ENCODE assay signal across 8 cellular contexts in genomic region chr1:24108334-24109165, GRCh38. TPM values are rescaled to one million over a fixed set of nuclear protein-coding genes. Genes with fewer than 3 reads are reported as not detected.
DNase-seq lines count a peak whose midpoint lies in the region; ATAC-seq and TF ChIP-seq lines count a peak whose summit lies in the region.

No MANE protein-coding gene starts in this region.

- H3K4me1 ChIP-seq in ACC112 (ENCODE audit: control insufficient read depth, insufficient read depth, low read length, unreplicated experiment) (peaks cover 18% of the 10 kb centered on the region), ovary (ENCODE audit: insufficient read depth) (no peaks in the 10 kb centered on the region), vagina (peaks cover 39% of the 10 kb centered on the region)

- in situ Hi-C loops in astrocyte of the spinal cord (cut with HindIII; ENCODE audit: low sequenced_read_pairs), result no loop called here

- H3K36me3 ChIP-seq in ACC112 (ENCODE audit: insufficient read depth, low read length) (no peaks in the 10 kb centered on the region), kidney epithelial cell (ENCODE audit: control insufficient read depth, insufficient read depth, low read length) (no peaks in the 10 kb centered on the region), ovary (no peaks in the 10 kb centered on the region), vagina (no peaks in the 10 kb centered on the region)

- peak overlapping the region; percentile 30; the same call in 1 of the 2 replicates for H3K27ac ChIP-seq in ACC112 (ENCODE audit: low read depth, low read length)
- no peak overlapping the region for H3K27ac ChIP-seq in ovary
- H3K27ac ChIP-seq in vagina, result no peak overlapping the region

- H3K36me3 Mint-ChIP-seq in T-helper 17 cell (ENCODE audit: low read depth), result peaks cover 3% of the 10 kb centered on the region

- no peak overlapping the region for H3K27ac Mint-ChIP-seq in T-helper 17 cell

- intact Hi-C loops in ovary (cut with DNase I), result no loop called here
- intact Hi-C loops in vagina (cut with DNase I), result no loop called here

- whole genome bisulfite sequencing in ovary, 3 donors, result 68 to 76% (median 72%) methylated on average over 20 to 22 of the region's 22 CpGs

- no peak overlapping the region for H3K4me3 ChIP-seq in ACC112 (ENCODE audit: low read depth, low read length)
- no peak overlapping the region for H3K4me3 ChIP-seq in astrocyte of the spinal cord (ENCODE audit: low read depth, low read length)
- H3K4me3 ChIP-seq in kidney epithelial cell (ENCODE audit: low read depth, low read length), result no peak overlapping the region
- no peak overlapping the region for H3K4me3 ChIP-seq in ovary
- no peak overlapping the region for H3K4me3 ChIP-seq in vagina

- peaks cover 16% of the 10 kb centered on the region for H3K4me1 Mint-ChIP-seq in T-helper 17 cell

- DNase-seq in HCEC 1CT (peak; percentile 75), astrocyte of the spinal cord (ENCODE audit: low read depth, low spot score) (peak; percentile 92), kidney epithelial cell (ENCODE audit: low read depth) (peak; percentile 80), ovary (no peak), vagina (ENCODE audit: extremely low spot score in 2 of 2) (no peak), T-helper 17 cell (no peak), germinal center (ENCODE audit: low spot score) (no peak)

- no peak overlapping the region for H3K4me3 Mint-ChIP-seq in T-helper 17 cell

- no peak for ATAC-seq in T-helper 17 cell

- H3K9me3 ChIP-seq in ovary, result no peaks in the 10 kb centered on the region
- no peaks in the 10 kb centered on the region for H3K9me3 ChIP-seq in vagina
- H3K9me3 ChIP-seq in T-helper 17 cell (ENCODE audit: control insufficient read depth, low read length, poor library complexity, severe bottlenecking), result no peaks in the 10 kb centered on the region

- H3K79me2 ChIP-seq in ACC112 (ENCODE audit: control insufficient read depth, insufficient read depth, low read length, unreplicated experiment), result no peaks in the 10 kb centered on the region

- H3K27me3 Mint-ChIP-seq in T-helper 17 cell, result peaks cover 14% of the 10 kb centered on the region

- peaks cover 2% of the 10 kb centered on the region; the same call in 1 of the 2 replicates for H3K27me3 ChIP-seq in ACC112 (ENCODE audit: insufficient read depth, low read length)
- H3K27me3 ChIP-seq in kidney epithelial cell (ENCODE audit: control insufficient read depth, insufficient read depth, low read length), result peaks cover 4% of the 10 kb centered on the region
- H3K27me3 ChIP-seq in ovary, result no peaks in the 10 kb centered on the region
- H3K27me3 ChIP-seq in vagina, result no peaks in the 10 kb centered on the region

- TF ChIP-seq POLR2A in ovary (IDR thresholded peaks at IDR 0.05), result no peak
- no peak for TF ChIP-seq POLR2A in vagina (IDR thresholded peaks at IDR 0.05)

- TF ChIP-seq CTCF in astrocyte of the spinal cord (IDR thresholded peaks at IDR 0.05; ENCODE audit: low read depth, low read length) (no peak), kidney epithelial cell (IDR thresholded peaks at IDR 0.05; ENCODE audit: insufficient read depth, low read length, poor library complexity, severe bottlenecking) (no peak), ovary (IDR thresholded peaks at IDR 0.05) (no peak), vagina (IDR thresholded peaks at IDR 0.05) (no peak)

- TF ChIP-seq EP300 in ovary (IDR thresholded peaks at IDR 0.05), result no peak

- H2AFZ ChIP-seq in ACC112 (ENCODE audit: low read length, unreplicated experiment), result peak overlapping the region; percentile 27

RNA-seq across cellular contexts. Expression of gene MYOM3, which starts 3.4 kb away (rescaled TPM):
- 7.9 and 8.1 TPM in 2 replicates for total RNA-seq in kidney epithelial cell
- under 1 TPM; 0.08 to 0.60 (median 0.27) TPM for total RNA-seq in ovary
- polyA plus RNA-seq in ovary, result 1 to 10 TPM in 1 of 2 donors, under 1 TPM in 1; 0.22 to 1.2 TPM
- total RNA-seq in vagina, result 0.25 TPM
- not detected for total RNA-seq in T-helper 17 cell

RNA-seq across cellular contexts. Expression of gene IL22RA1, which starts 34.4 kb away (rescaled TPM):
- 0.07 and 0.21 TPM in 2 replicates for total RNA-seq in kidney epithelial cell
- under 1 TPM in 6 of 7 donors, not detected in 1; 0.07 to 0.74 (median 0.38) TPM for total RNA-seq in ovary
- 1 to 10 TPM in 1 of 2 donors, under 1 TPM in 1; 0.16 to 1.5 TPM for polyA plus RNA-seq in ovary
- 4.2 TPM for total RNA-seq in vagina
- total RNA-seq in T-helper 17 cell, result not detected

Comparison
In these comparisons a context has a peak if more than half of its experiments do, and no peak if none do; other contexts are left out.
1. DNase-seq: peak in HCEC 1CT (single experiment), astrocyte of the spinal cord (single experiment) and kidney epithelial cell (single experiment); none in ovary (0 of 5), vagina (0 of 2), T-helper 17 cell (0 of 3) and germinal center (single experiment).